Comparison of ENCODE assay signal across 1 cellular context in the genomic region with DNA sequence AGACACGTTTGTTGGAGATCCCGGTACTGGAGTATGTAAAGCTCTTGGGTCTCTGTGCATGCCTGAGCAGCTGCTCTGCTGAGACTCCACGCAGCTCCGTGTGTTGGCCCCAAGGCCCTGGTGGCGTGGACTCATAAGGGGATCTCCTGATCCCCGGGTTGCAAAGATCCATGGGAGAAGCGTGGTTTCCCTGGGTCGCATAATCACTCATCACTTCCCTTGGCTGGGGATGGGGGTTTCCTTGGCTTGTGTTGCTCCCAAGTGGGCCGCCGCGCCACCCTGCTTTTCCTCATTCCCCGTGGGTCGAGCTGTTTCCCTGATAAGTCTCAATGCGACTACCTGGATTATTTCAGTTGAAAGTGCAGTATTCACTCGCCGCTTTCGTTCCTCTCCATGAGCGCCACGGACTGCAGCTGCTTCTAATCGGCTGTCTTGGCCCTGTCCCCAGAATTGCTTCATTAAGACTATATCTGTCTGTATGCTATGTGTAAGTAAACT.
TF ChIP-seq lines count a peak whose summit lies in the region.

No MANE protein-coding gene starts in this region.

TF ChIP-seq in WTC11, 78 proteins besides CTCF, POLR2A, EP300 and RAD21 (continued from another document):
- no peak for TF ChIP-seq ZBTB43 (CRISPR knock-in tag; IDR thresholded peaks at IDR 0.05)
